In genomic region chr9:88530051-88530450, GRCh38 we compare ENCODE assay signal across 1 cellular context.
TF ChIP-seq lines count a peak whose summit lies in the region.

No MANE protein-coding gene starts in this region.

TF ChIP-seq in WTC11, 78 proteins besides CTCF, POLR2A, EP300 and RAD21 (continued from another document):
- TF ChIP-seq, protein P1, sequence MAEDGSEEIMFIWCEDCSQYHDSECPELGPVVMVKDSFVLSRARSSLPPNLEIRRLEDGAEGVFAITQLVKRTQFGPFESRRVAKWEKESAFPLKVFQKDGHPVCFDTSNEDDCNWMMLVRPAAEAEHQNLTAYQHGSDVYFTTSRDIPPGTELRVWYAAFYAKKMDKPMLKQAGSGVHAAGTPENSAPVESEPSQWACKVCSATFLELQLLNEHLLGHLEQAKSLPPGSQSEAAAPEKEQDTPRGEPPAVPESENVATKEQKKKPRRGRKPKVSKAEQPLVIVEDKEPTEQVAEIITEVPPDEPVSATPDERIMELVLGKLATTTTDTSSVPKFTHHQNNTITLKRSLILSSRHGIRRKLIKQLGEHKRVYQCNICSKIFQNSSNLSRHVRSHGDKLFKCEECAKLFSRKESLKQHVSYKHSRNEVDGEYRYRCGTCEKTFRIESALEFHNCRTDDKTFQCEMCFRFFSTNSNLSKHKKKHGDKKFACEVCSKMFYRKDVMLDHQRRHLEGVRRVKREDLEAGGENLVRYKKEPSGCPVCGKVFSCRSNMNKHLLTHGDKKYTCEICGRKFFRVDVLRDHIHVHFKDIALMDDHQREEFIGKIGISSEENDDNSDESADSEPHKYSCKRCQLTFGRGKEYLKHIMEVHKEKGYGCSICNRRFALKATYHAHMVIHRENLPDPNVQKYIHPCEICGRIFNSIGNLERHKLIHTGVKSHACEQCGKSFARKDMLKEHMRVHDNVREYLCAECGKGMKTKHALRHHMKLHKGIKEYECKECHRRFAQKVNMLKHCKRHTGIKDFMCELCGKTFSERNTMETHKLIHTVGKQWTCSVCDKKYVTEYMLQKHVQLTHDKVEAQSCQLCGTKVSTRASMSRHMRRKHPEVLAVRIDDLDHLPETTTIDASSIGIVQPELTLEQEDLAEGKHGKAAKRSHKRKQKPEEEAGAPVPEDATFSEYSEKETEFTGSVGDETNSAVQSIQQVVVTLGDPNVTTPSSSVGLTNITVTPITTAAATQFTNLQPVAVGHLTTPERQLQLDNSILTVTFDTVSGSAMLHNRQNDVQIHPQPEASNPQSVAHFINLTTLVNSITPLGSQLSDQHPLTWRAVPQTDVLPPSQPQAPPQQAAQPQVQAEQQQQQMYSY (CRISPR knock-in tag; IDR thresholded peaks at IDR 0.05): no peak
- TF ChIP-seq, protein P2, sequence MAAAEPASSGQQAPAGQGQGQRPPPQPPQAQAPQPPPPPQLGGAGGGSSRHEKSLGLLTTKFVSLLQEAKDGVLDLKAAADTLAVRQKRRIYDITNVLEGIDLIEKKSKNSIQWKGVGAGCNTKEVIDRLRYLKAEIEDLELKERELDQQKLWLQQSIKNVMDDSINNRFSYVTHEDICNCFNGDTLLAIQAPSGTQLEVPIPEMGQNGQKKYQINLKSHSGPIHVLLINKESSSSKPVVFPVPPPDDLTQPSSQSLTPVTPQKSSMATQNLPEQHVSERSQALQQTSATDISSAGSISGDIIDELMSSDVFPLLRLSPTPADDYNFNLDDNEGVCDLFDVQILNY (CRISPR knock-in tag; IDR thresholded peaks at IDR 0.05): no peak
- TF ChIP-seq MAX (CRISPR knock-in tag; IDR thresholded peaks at IDR 0.05) (no peak), HMGXB4 (CRISPR knock-in tag; IDR thresholded peaks at IDR 0.05) (no peak), ATF6 (CRISPR knock-in tag; IDR thresholded peaks at IDR 0.05) (no peak)
